ENCODE assay signal across 8 cellular contexts in the genomic region with DNA sequence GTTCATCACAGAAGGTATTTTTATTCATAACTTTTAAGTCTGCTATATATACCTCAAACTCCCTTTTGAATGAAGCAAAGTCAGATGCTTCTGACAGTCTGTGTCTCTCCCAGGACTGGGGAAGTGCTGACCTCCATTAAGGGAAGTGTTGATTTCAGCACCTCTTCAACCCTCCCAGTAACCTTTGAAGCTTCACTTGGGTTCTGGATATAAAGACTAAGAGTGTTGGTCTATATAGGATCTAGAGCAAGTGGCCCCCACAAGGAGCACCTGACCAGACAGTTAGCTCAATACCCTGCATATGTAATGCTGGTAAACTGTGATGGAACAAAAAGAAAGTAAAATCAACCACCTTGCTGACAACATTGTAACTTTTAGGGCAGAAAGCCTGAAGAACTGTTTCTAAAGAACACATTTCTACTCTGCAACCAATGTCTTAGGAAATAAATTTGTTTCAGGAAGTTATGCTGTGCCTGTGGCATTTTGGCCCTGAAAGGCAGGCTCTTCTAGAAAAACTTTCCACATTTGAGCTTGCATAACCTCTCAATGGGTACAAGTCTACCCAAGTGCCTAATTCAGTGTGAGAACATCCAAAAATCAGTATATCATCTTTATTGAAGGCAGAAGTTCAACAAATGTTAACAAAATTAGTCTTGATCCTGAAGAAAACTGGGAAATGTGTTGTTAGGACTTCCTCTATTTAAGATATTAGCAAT. TPM values are rescaled to one million over a fixed set of nuclear protein-coding genes. Genes with fewer than 3 reads are reported as not detected.
DNase-seq lines count a peak whose midpoint lies in the region; ATAC-seq and TF ChIP-seq lines count a peak whose summit lies in the region.

No MANE protein-coding gene starts in this region.

- H3K27me3 ChIP-seq in neutrophil (no peaks in the 10 kb centered on the region), ovary (no peaks in the 10 kb centered on the region), MG63 (no peaks in the 10 kb centered on the region)

- peak overlapping the region; percentile 88 to 95 (median 92) for H3K4me3 Mint-ChIP-seq in IgD-negative memory B cell
- H3K4me3 Mint-ChIP-seq in activated naive CD8-positive, alpha-beta T cell treated with anti-CD3 and anti-CD28 coated beads for 36 hours = peak overlapping the region; percentile 91

- TF ChIP-seq POLR2A in ovary (IDR thresholded peaks at IDR 0.05) = no peak

- no peaks in the 10 kb centered on the region for H3K27me3 Mint-ChIP-seq in IgD-negative memory B cell
- no peaks in the 10 kb centered on the region for H3K27me3 Mint-ChIP-seq in activated naive CD8-positive, alpha-beta T cell treated with anti-CD3 and anti-CD28 coated beads for 36 hours

- ATAC-seq in GM19324 (IDR thresholded peaks at IDR 0.05; ENCODE audit: low FRiP score, unreplicated experiment) = peak; percentile 10

- H3K27ac ChIP-seq in neutrophil = peak overlapping the region; percentile 92
- no peak overlapping the region for H3K27ac ChIP-seq in ovary

- H3K9me3 Mint-ChIP-seq in IgD-negative memory B cell = peaks cover 0 to 2% (median 0%) of the 10 kb centered on the region in 3 donors
- no peaks in the 10 kb centered on the region for H3K9me3 Mint-ChIP-seq in activated naive CD8-positive, alpha-beta T cell treated with anti-CD3 and anti-CD28 coated beads for 36 hours

- H3K27ac Mint-ChIP-seq in IgD-negative memory B cell = peak overlapping the region; percentile 91 to 93 (median 93)
- peak overlapping the region; percentile 99 for H3K27ac Mint-ChIP-seq in activated naive CD8-positive, alpha-beta T cell treated with anti-CD3 and anti-CD28 coated beads for 36 hours

- H3K4me1 ChIP-seq in neutrophil (ENCODE audit: control insufficient read depth in 1 of 2, insufficient read depth in 1 of 2, low read depth in 1 of 2, low read length in 1 of 2) (peaks cover 72 to 74% of the 10 kb centered on the region in 2 experiments), ovary (ENCODE audit: insufficient read depth) (no peaks in the 10 kb centered on the region)

- no peak for TF ChIP-seq EP300 in ovary (IDR thresholded peaks at IDR 0.05)

- peak overlapping the region; percentile 63 to 72 for H3K4me3 ChIP-seq in neutrophil (ENCODE audit: low read depth in 1 of 2, low read length in 1 of 2)
- H3K4me3 ChIP-seq in ovary = no peak overlapping the region
- no peak overlapping the region for H3K4me3 ChIP-seq in MG63

- peaks cover 6% of the 10 kb centered on the region for H3K36me3 Mint-ChIP-seq in IgD-negative memory B cell
- H3K36me3 Mint-ChIP-seq in activated naive CD8-positive, alpha-beta T cell treated with anti-CD3 and anti-CD28 coated beads for 36 hours = peaks cover 31% of the 10 kb centered on the region

- TF ChIP-seq CTCF in neutrophil (IDR thresholded peaks at IDR 0.05) (no peak), ovary (IDR thresholded peaks at IDR 0.05) (no peak)

- no peak for DNase-seq in activated naive CD8-positive, alpha-beta T cell treated with anti-CD3 and anti-CD28 coated beads for 36 hours
- DNase-seq in ovary (no peak), MG63 (no peak)
- DNase-seq in activated effector memory CD4-positive, alpha-beta T cell treated with Interleukin-2 at 50 U/mL for 16 hours = no peak
- no peak for DNase-seq in effector CD4-positive, alpha-beta T cell

- peaks cover 42 to 50% (median 44%) of the 10 kb centered on the region in 3 donors for H3K4me1 Mint-ChIP-seq in IgD-negative memory B cell
- peaks cover 67% of the 10 kb centered on the region for H3K4me1 Mint-ChIP-seq in activated naive CD8-positive, alpha-beta T cell treated with anti-CD3 and anti-CD28 coated beads for 36 hours

- H3K9me3 ChIP-seq in neutrophil (no peaks in the 10 kb centered on the region), ovary (no peaks in the 10 kb centered on the region), MG63 (no peaks in the 10 kb centered on the region)

- intact Hi-C loops in ovary (cut with DNase I) = no loop called here

- H3K36me3 ChIP-seq in neutrophil = no peaks in the 10 kb centered on the region
- no peaks in the 10 kb centered on the region for H3K36me3 ChIP-seq in ovary
- no peaks in the 10 kb centered on the region for H3K36me3 ChIP-seq in MG63

RNA-seq across cellular contexts. Expression of a gene that starts 0.9 kb away (rescaled TPM):
- polyA plus RNA-seq in IgD-negative memory B cell = 41.1 TPM
- 10 to 100 TPM; 67.9 to 68.4 TPM for total RNA-seq in activated naive CD8-positive, alpha-beta T cell treated with anti-CD3 and anti-CD28 coated beads for 36 hours
- 1 to 10 TPM in 5 of 7 donors, under 1 TPM in 2; 0.66 to 2.1 (median 1.6) TPM for total RNA-seq in ovary
- 1 to 10 TPM in 1 of 2 donors, under 1 TPM in 1; 0.24 to 4.2 TPM for polyA plus RNA-seq in ovary
- total RNA-seq in MG63 (2014; rRNA removed; shearing (Covaris generic); ENCODE audit: low replicate concordance) = not detected in 2 replicates

RNA-seq across cellular contexts. Expression of a gene that starts 15.0 kb away (rescaled TPM):
- polyA plus RNA-seq in IgD-negative memory B cell (not detected), ovary (under 1 TPM; 0.21 to 0.40 TPM)
- 1 to 10 TPM in 1 of 2 experiments, under 1 TPM in 1; 0.88 to 2.2 TPM for total RNA-seq in activated naive CD8-positive, alpha-beta T cell treated with anti-CD3 and anti-CD28 coated beads for 36 hours
- total RNA-seq in ovary = 1 to 10 TPM in 3 of 7 donors, under 1 TPM in 4; 0.18 to 6.7 (median 0.88) TPM
- 0.03 and 1.2 TPM in 2 replicates for total RNA-seq in MG63 (2014; rRNA removed; shearing (Covaris generic); ENCODE audit: low replicate concordance)

RNA-seq across cellular contexts. Expression of a gene that starts 32.2 kb away (rescaled TPM):
- polyA plus RNA-seq in IgD-negative memory B cell (13.2 TPM), ovary (10 to 100 TPM; 15.2 to 23.7 TPM)
- total RNA-seq in activated naive CD8-positive, alpha-beta T cell treated with anti-CD3 and anti-CD28 coated beads for 36 hours = 10 to 100 TPM; 36.8 to 37.7 TPM
- total RNA-seq in ovary = 10 to 100 TPM; 14.4 to 23.3 (median 16.9) TPM
- total RNA-seq in MG63 (2014; rRNA removed; shearing (Covaris generic); ENCODE audit: low replicate concordance) = 12.3 and 12.7 TPM in 2 replicates

RNA-seq across cellular contexts. Expression of a gene that starts 32.7 kb away (rescaled TPM):
- polyA plus RNA-seq in IgD-negative memory B cell (3.6 TPM), ovary (1 to 10 TPM; 3.6 to 7.1 TPM)
- total RNA-seq in activated naive CD8-positive, alpha-beta T cell treated with anti-CD3 and anti-CD28 coated beads for 36 hours = 10 to 100 TPM; 25.2 to 26.5 TPM
- 1 to 10 TPM; 2.4 to 6.8 (median 5.0) TPM for total RNA-seq in ovary
- total RNA-seq in MG63 (2014; rRNA removed; shearing (Covaris generic); ENCODE audit: low replicate concordance) = 11.6 and 11.8 TPM in 2 replicates

RNA-seq across cellular contexts. Expression of a gene that starts 56.7 kb away (rescaled TPM):
- polyA plus RNA-seq in IgD-negative memory B cell = 6.1 TPM
- 10 to 100 TPM; 41.1 to 45.7 TPM for total RNA-seq in activated naive CD8-positive, alpha-beta T cell treated with anti-CD3 and anti-CD28 coated beads for 36 hours
- 10 to 100 TPM; 35.5 to 77.0 (median 68.3) TPM for total RNA-seq in ovary
- 10 to 100 TPM; 17.5 to 46.9 TPM for polyA plus RNA-seq in ovary
- 8.5 and 14.3 TPM in 2 replicates for total RNA-seq in MG63 (2014; rRNA removed; shearing (Covaris generic); ENCODE audit: low replicate concordance)

Comparison
In these comparisons a context has a peak if more than half of its experiments do, and no peak if none do; other contexts are left out.
1. H3K4me3 ChIP-seq: peak in neutrophil (2 of 2); none in ovary (single experiment) and MG63 (single experiment).
2. RNA of a gene that starts 0.9 kb away (total RNA-seq): 67.9 to 68.4 TPM in activated naive CD8-positive, alpha-beta T cell treated with anti-CD3 and anti-CD28 coated beads for 36 hours; 0.66 to 2.1 TPM in ovary and not detected in MG63; every median in the first group is over 10 times any median in the second.